ENCODE assay signal across 10 cellular contexts in genomic region chr7:158649279-158649678, GRCh38. TPM values are rescaled to one million over a fixed set of nuclear protein-coding genes. Genes with fewer than 3 reads are reported as not detected.
DNase-seq lines count a peak whose midpoint lies in the region; ATAC-seq and TF ChIP-seq lines count a peak whose summit lies in the region.
"Had no signal": no experiment of that assay in that cellular context is flagged by ENCODE, and none has a peak within 500 bp of the region (broad histone marks: within the 10 kb centered on the region; RNA-seq: fewer than 3 reads in every experiment).

No MANE protein-coding gene starts in this region.

- ATAC-seq in body of pancreas (peak; percentile 86), left lobe of liver (peak; percentile 85), lower lobe of right lung (no peak)
- ATAC-seq in activated CD8-positive, alpha-beta memory T cell treated with anti-CD3 and anti-CD28 coated beads, Interleukin-2, amount 10 ng/mL, durations not matched to agents 7 days and 5 days = no peak

- H3K27me3 Mint-ChIP-seq in activated CD8-positive, alpha-beta memory T cell treated with anti-CD3 and anti-CD28 coated beads, Interleukin-2, amount 10 ng/mL, durations not matched to agents 7 days and 5 days = no peaks in the 10 kb centered on the region

- H3K27ac Mint-ChIP-seq in activated CD8-positive, alpha-beta memory T cell treated with anti-CD3 and anti-CD28 coated beads, Interleukin-2, amount 10 ng/mL, durations not matched to agents 7 days and 5 days = no peak overlapping the region

- H3K9me3 ChIP-seq in body of pancreas (no peaks in the 10 kb centered on the region), lower lobe of right lung (no peaks in the 10 kb centered on the region)

- TF ChIP-seq POLR2A in body of pancreas (IDR thresholded peaks at IDR 0.05) = no peak

- POLR2A ChIA-PET in AG04449 (lab: Yijun Ruan, JAX) = interaction anchor here (1.0 kb wide), 1 partner anchor 9 kb away, joined by 3 read pairs; no protein-coding TSS in a partner anchor

- H3K4me1 Mint-ChIP-seq in activated CD8-positive, alpha-beta memory T cell treated with anti-CD3 and anti-CD28 coated beads, Interleukin-2, amount 10 ng/mL, durations not matched to agents 7 days and 5 days = peaks cover 21% of the 10 kb centered on the region

- H3K36me3 Mint-ChIP-seq in activated CD8-positive, alpha-beta memory T cell treated with anti-CD3 and anti-CD28 coated beads, Interleukin-2, amount 10 ng/mL, durations not matched to agents 7 days and 5 days = peaks cover 72% of the 10 kb centered on the region

- TF ChIP-seq CTCF in AG04449 (IDR thresholded peaks at IDR 0.05; ENCODE audit: insufficient read depth, low read length, missing control alignments) = no peak
- TF ChIP-seq CTCF in body of pancreas (IDR thresholded peaks at IDR 0.05) = no peak
- no peak for TF ChIP-seq CTCF in lower lobe of right lung (IDR thresholded peaks at IDR 0.05)

- DNase-seq in AG04449 (ENCODE audit: low read depth, low spot score) (peak; percentile 78), HuH-7.5 (ENCODE audit: low spot score) (peak; percentile 22), body of pancreas (peak in 3 of 4 donors; percentile 22 to 46 (median 30)), left lobe of liver (ENCODE audit: low spot score) (no peak), lower lobe of right lung (no peak), NCI-H187 treated with DMSO at 0.1 percent for 48 hours (lab: John Stamatoyannopoulos, UW) (no peak)
- DNase-seq in activated CD4-positive, alpha-beta T cell treated with anti-CD3 and anti-CD28 coated beads for 4 hours = no peak
- DNase-seq in activated CD8-positive, alpha-beta memory T cell treated with anti-CD3 and anti-CD28 coated beads, Interleukin-2, amount 10 ng/mL, durations not matched to agents 7 days and 5 days = no peak
- DNase-seq: Karpas-422, SHP77 had no signal

- H3K4me3 ChIP-seq in AG04449 (ENCODE audit: low read depth, low read length) = no peak overlapping the region
- H3K4me3 ChIP-seq in body of pancreas = no peak overlapping the region
- H3K4me3 ChIP-seq in lower lobe of right lung = no peak overlapping the region

- H3K27ac ChIP-seq in body of pancreas = peak overlapping the region in 3 of 4 donors; percentile 42 to 55 (median 50)
- H3K27ac ChIP-seq in lower lobe of right lung = no peak overlapping the region

- H3K4me1 ChIP-seq in body of pancreas = peaks cover 23% of the 10 kb centered on the region
- H3K4me1 ChIP-seq in lower lobe of right lung = no peaks in the 10 kb centered on the region

- CTCF ChIA-PET in AG04449 (lab: Yijun Ruan, JAX) = interaction anchor here (0.9 to 1.0 kb wide), 2 partner anchors 167 to 328 kb away, joined by 3 read pairs; no protein-coding TSS in a partner anchor
- CTCF ChIA-PET in activated CD8-positive, alpha-beta memory T cell treated with anti-CD3 and anti-CD28 coated beads, Interleukin-2, amount 10 ng/mL, durations not matched to agents 7 days and 5 days (lab: Charles Lee) = interaction anchor here (3.0 kb wide), 1 partner anchor 328 kb away, joined by 9 read pairs; no protein-coding TSS in a partner anchor

- no peaks in the 10 kb centered on the region for H3K9me3 Mint-ChIP-seq in activated CD8-positive, alpha-beta memory T cell treated with anti-CD3 and anti-CD28 coated beads, Interleukin-2, amount 10 ng/mL, durations not matched to agents 7 days and 5 days (ENCODE audit: low read depth)

- no peak overlapping the region for H3K4me3 Mint-ChIP-seq in activated CD8-positive, alpha-beta memory T cell treated with anti-CD3 and anti-CD28 coated beads, Interleukin-2, amount 10 ng/mL, durations not matched to agents 7 days and 5 days

- H3K27me3 ChIP-seq in body of pancreas = no peaks in the 10 kb centered on the region
- no peaks in the 10 kb centered on the region for H3K27me3 ChIP-seq in lower lobe of right lung (ENCODE audit: low read depth)

- no peaks in the 10 kb centered on the region for H3K36me3 ChIP-seq in body of pancreas (replicated peaks in 1 of 2; ENCODE audit: insufficient read depth in 1 of 2, low read depth in 2 of 2)
- peaks cover 27% of the 10 kb centered on the region for H3K36me3 ChIP-seq in lower lobe of right lung

- intact Hi-C loops in body of pancreas (cut with DNase I) = no loop called here
- intact Hi-C loops in lower lobe of right lung (cut with DNase I) = no loop called here

- WGBS in body of pancreas, 2 donors = 7 to 12% methylated on average over 2 of the region's 2 CpGs

RNA-seq across cellular contexts. Expression of gene NCAPG2, which starts 55.3 kb away (rescaled TPM):
- 1 to 10 TPM in 1 of 2 donors, under 1 TPM in 1; 0.66 to 8.8 TPM for total RNA-seq in body of pancreas
- 4.0 TPM for total RNA-seq in left lobe of liver
- total RNA-seq in lower lobe of right lung = 10.0 TPM
- 100 to 1,000 TPM; 146 to 182 TPM for total RNA-seq in activated CD8-positive, alpha-beta memory T cell treated with anti-CD3 and anti-CD28 coated beads, Interleukin-2, amount 10 ng/mL, durations not matched to agents 7 days and 5 days

Comparison
In these comparisons a context has a peak if more than half of its experiments do, and no peak if none do; other contexts are left out.
1. DNase-seq: peak in AG04449 (single experiment), HuH-7.5 (single experiment) and body of pancreas (3 of 4); none in left lobe of liver (single experiment), lower lobe of right lung (single experiment), NCI-H187 treated with DMSO at 0.1 percent for 48 hours (single experiment), activated CD4-positive, alpha-beta T cell treated with anti-CD3 and anti-CD28 coated beads for 4 hours (0 of 2) and activated CD8-positive, alpha-beta memory T cell treated with anti-CD3 and anti-CD28 coated beads, Interleukin-2, amount 10 ng/mL, durations not matched to agents 7 days and 5 days (single experiment).
2. ATAC-seq: peak in body of pancreas (single experiment) and left lobe of liver (single experiment); none in lower lobe of right lung (0 of 2) and activated CD8-positive, alpha-beta memory T cell treated with anti-CD3 and anti-CD28 coated beads, Interleukin-2, amount 10 ng/mL, durations not matched to agents 7 days and 5 days (single experiment).
3. RNA of gene NCAPG2, which starts 55.3 kb away (total RNA-seq): 146 to 182 TPM in activated CD8-positive, alpha-beta memory T cell treated with anti-CD3 and anti-CD28 coated beads, Interleukin-2, amount 10 ng/mL, durations not matched to agents 7 days and 5 days; 10.0 TPM in lower lobe of right lung (single experiment), 0.66 to 8.8 TPM in body of pancreas and 4.0 TPM in left lobe of liver (single experiment); every median in the first group is over 10 times any median in the second.